ENCODE assay signal across 9 cellular contexts in genomic region chr2:96907405-96908041, GRCh38. TPM values are rescaled to one million over a fixed set of nuclear protein-coding genes. Genes with fewer than 3 reads are reported as not detected.
DNase-seq lines count a peak whose midpoint lies in the region; ATAC-seq, FAIRE-seq and TF ChIP-seq lines count a peak whose summit lies in the region.
"Had no signal": no experiment of that assay in that cellular context is flagged by ENCODE, and none has a peak within 500 bp of the region (broad histone marks: within the 10 kb centered on the region; RNA-seq: fewer than 3 reads in every experiment).

No MANE protein-coding gene starts in this region.

- intact Hi-C loops in prostate gland (cut with DNase I), result loop anchor here (1.0 to 2.0 kb wide), 2 partner anchors 38 to 43 kb away; no protein-coding TSS in a partner anchor

- H3K9me3 ChIP-seq in hepatocyte (ENCODE audit: low read depth), result no peaks in the 10 kb centered on the region
- H3K9me3 ChIP-seq in prostate gland, result no peaks in the 10 kb centered on the region

- H4K20me1 ChIP-seq in hepatocyte (ENCODE audit: insufficient read depth, poor library complexity, severe bottlenecking), result no peaks in the 10 kb centered on the region

- WGBS in hepatocyte (ENCODE audit: low lambda C conversion rate, missing lambda C conversion rate), result 45% methylated on average over 15 of the region's 15 CpGs
- WGBS in prostate gland, result 8% methylated on average over 15 of the region's 15 CpGs

- H3K36me3 ChIP-seq in hepatocyte (replicated peaks; ENCODE audit: insufficient read depth, low read depth), result no peaks in the 10 kb centered on the region
- H3K36me3 ChIP-seq in prostate gland, result no peaks in the 10 kb centered on the region

- DNase-seq in EH (ENCODE audit: low read depth) (peak; percentile 78), astrocyte of the hippocampus (ENCODE audit: low read depth, low spot score) (peak; percentile 55), hepatocyte (ENCODE audit: low spot score) (peak; percentile 73), prostate gland (ENCODE audit: low spot score) (peak; percentile 84), NCI-H2227 (lab: John Stamatoyannopoulos, UW; ENCODE audit: unreplicated experiment) (no peak), GM19239 (ENCODE audit: insufficient read length, low spot score) (no peak)
- DNase-seq: GDM1 had no signal

- H3K4me2 ChIP-seq in hepatocyte, result peak overlapping the region; percentile 59

- peak overlapping the region; percentile 83 for H2AFZ ChIP-seq in hepatocyte

- H3K27me3 ChIP-seq in hepatocyte (no peaks in the 10 kb centered on the region), prostate gland (replicated peaks; ENCODE audit: insufficient read depth) (no peaks in the 10 kb centered on the region)

- no peak for FAIRE-seq in GM19239 (lab: Jason Lieb, UNC)

- TF ChIP-seq CTCF in hepatocyte (IDR thresholded peaks at IDR 0.05; ENCODE audit: poor library complexity) (no peak), prostate gland (IDR thresholded peaks at IDR 0.05) (peak in 2 of 4 experiments; percentile 20 to 26)

- peak; percentile 20 for TF ChIP-seq POLR2A in prostate gland (IDR thresholded peaks at IDR 0.05)

- H3K4me1 ChIP-seq in hepatocyte (ENCODE audit: insufficient read depth) (peaks cover 24% of the 10 kb centered on the region), prostate gland (replicated peaks) (peaks cover 16% of the 10 kb centered on the region)

- no peaks in the 10 kb centered on the region for H3K9me2 ChIP-seq in hepatocyte (replicated peaks; ENCODE audit: insufficient read depth)

- H3K4me3 ChIP-seq in hepatocyte, result no peak overlapping the region
- no peak overlapping the region for H3K4me3 ChIP-seq in prostate gland

- H3K79me2 ChIP-seq in hepatocyte, result no peaks in the 10 kb centered on the region

- ATAC-seq in HG02870 (IDR thresholded peaks at IDR 0.05; ENCODE audit: unreplicated experiment) (no peak), HG02759 (IDR thresholded peaks at IDR 0.05; ENCODE audit: unreplicated experiment) (no peak)

- H3K27ac ChIP-seq in hepatocyte (peak overlapping the region; percentile 98), prostate gland (peak overlapping the region; percentile 84 to 88)

RNA-seq across cellular contexts. Expression of gene SEMA4C, which starts 37.6 kb away (rescaled TPM):
- total RNA-seq in hepatocyte, result 30.2 and 37.5 TPM in 2 replicates
- 28.6 and 33.4 TPM in 2 replicates for polyA plus RNA-seq in hepatocyte
- total RNA-seq in prostate gland, result 10 to 100 TPM; 35.8 to 45.9 TPM

RNA-seq across cellular contexts. Expression of gene ANKRD39, which starts 49.7 kb away (rescaled TPM):
- total RNA-seq in hepatocyte (9.0 and 13.6 TPM in 2 replicates), prostate gland (10 to 100 TPM; 21.2 to 38.7 TPM)
- polyA plus RNA-seq in hepatocyte, result 25.6 and 34.9 TPM in 2 replicates

Comparison
In these comparisons a context has a peak if more than half of its experiments do, and no peak if none do; other contexts are left out.
1. DNase-seq: peak in EH (single experiment), astrocyte of the hippocampus (single experiment), hepatocyte (single experiment) and prostate gland (single experiment); none in NCI-H2227 (single experiment) and GM19239 (single experiment).